ENCODE assay signal across 21 cellular contexts in the genomic region with DNA sequence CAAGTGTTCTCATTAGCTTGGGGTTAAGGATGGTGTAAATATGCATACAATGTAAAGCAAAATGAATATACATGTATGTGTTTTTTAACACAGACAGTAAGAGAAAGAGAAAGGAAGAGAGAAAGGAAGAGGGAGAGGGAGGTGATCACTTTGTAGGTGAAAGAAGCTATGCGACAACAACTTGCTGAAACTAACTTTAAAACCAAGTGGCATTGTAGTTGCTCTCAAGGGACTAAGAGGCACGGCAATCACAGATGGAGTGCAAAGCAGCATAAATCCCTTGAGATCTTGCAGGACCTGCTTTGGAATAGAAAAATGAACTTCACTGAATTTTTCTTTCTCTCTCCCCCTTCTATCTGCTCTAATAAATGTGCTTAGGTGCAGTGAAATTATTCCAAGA.
"Had no signal": no experiment of that assay in that cellular context is flagged by ENCODE, and none has a peak within 500 bp of the region (broad histone marks: within the 10 kb centered on the region; RNA-seq: fewer than 3 reads in every experiment).

No MANE protein-coding gene starts in this region.

- H3K4me1 Mint-ChIP-seq: naive thymus-derived CD4-positive, alpha-beta T cell; stimulated activated memory B cell treated with anti-CD40 and anti-IgM and Interleukin-4, amounts not matched to agents 10 μg/mL and 1 μg/mL and 100 μg/mL, for 72 hours had no signal

- H3K9me3 ChIP-seq: heart right ventricle, psoas muscle, right lobe of liver, spleen, tibial artery, upper lobe of left lung, vagina had no signal

- DNase-seq: effector memory CD4-positive, alpha-beta T cell; heart right ventricle; hypothalamus; kidney glomerular epithelial cell; mesendoderm; naive thymus-derived CD4-positive, alpha-beta T cell; nephron progenitor cell; psoas muscle; retina; right lobe of liver; spleen; stimulated activated CD4-positive, alpha-beta T cell treated with anti-CD3 and anti-CD28 coated beads, Interleukin-15, amount 100 ng/mL, for 24 hours; stimulated activated CD4-positive, alpha-beta T cell treated with anti-CD3 and anti-CD28 coated beads, Interleukin-1b, Interleukin-23, amount 100 ng/mL, for 48 hours; stimulated activated CD4-positive, alpha-beta T cell treated with anti-CD3 and anti-CD28 coated beads, Interleukin-4, amount 100 ng/mL, for 24 hours; tibial artery; upper lobe of left lung had no signal

- H3K27me3 Mint-ChIP-seq: naive thymus-derived CD4-positive, alpha-beta T cell; stimulated activated memory B cell treated with anti-CD40 and anti-IgM and Interleukin-4, amounts not matched to agents 10 μg/mL and 1 μg/mL and 100 μg/mL, for 72 hours; stimulated activated naive CD8-positive, alpha-beta T cell treated with anti-CD3 and anti-CD28 coated beads, Interleukin-15, Interleukin-2, amounts not matched to agents 100 ng/mL and 50 ng/mL, for 24 hours had no signal

- H3K4me1 ChIP-seq: heart right ventricle, parathyroid adenoma, psoas muscle, right lobe of liver, spleen, tibial artery, upper lobe of left lung, vagina had no signal

- H3K9me3 Mint-ChIP-seq: naive thymus-derived CD4-positive, alpha-beta T cell; nephron progenitor cell; stimulated activated naive CD8-positive, alpha-beta T cell treated with anti-CD3 and anti-CD28 coated beads, Interleukin-15, Interleukin-2, amounts not matched to agents 100 ng/mL and 50 ng/mL, for 24 hours had no signal

- H3K27ac Mint-ChIP-seq: naive thymus-derived CD4-positive, alpha-beta T cell; nephron progenitor cell; stimulated activated memory B cell treated with anti-CD40 and anti-IgM and Interleukin-4, amounts not matched to agents 10 μg/mL and 1 μg/mL and 100 μg/mL, for 72 hours; stimulated activated naive CD8-positive, alpha-beta T cell treated with anti-CD3 and anti-CD28 coated beads, Interleukin-15, Interleukin-2, amounts not matched to agents 100 ng/mL and 50 ng/mL, for 24 hours had no signal

- H3K27me3 ChIP-seq: right lobe of liver, spleen, tibial artery, upper lobe of left lung, vagina had no signal

- H3K27ac ChIP-seq: heart right ventricle, parathyroid adenoma, psoas muscle, right lobe of liver, spleen, tibial artery, upper lobe of left lung, vagina had no signal

- H3K36me3 Mint-ChIP-seq: naive thymus-derived CD4-positive, alpha-beta T cell; stimulated activated memory B cell treated with anti-CD40 and anti-IgM and Interleukin-4, amounts not matched to agents 10 μg/mL and 1 μg/mL and 100 μg/mL, for 72 hours had no signal

- H3K4me3 ChIP-seq: heart right ventricle, psoas muscle, right lobe of liver, spleen, tibial artery, upper lobe of left lung, vagina had no signal

- H3K4me3 Mint-ChIP-seq: naive thymus-derived CD4-positive, alpha-beta T cell; nephron progenitor cell; stimulated activated memory B cell treated with anti-CD40 and anti-IgM and Interleukin-4, amounts not matched to agents 10 μg/mL and 1 μg/mL and 100 μg/mL, for 72 hours; stimulated activated naive CD8-positive, alpha-beta T cell treated with anti-CD3 and anti-CD28 coated beads, Interleukin-15, Interleukin-2, amounts not matched to agents 100 ng/mL and 50 ng/mL, for 24 hours had no signal

- H3K36me3 ChIP-seq: heart right ventricle, right lobe of liver, spleen, tibial artery, upper lobe of left lung, vagina had no signal

- ATAC-seq: esophagus mucosa; heart right ventricle; naive thymus-derived CD4-positive, alpha-beta T cell; psoas muscle; right lobe of liver; stimulated activated memory B cell treated with anti-CD40 and anti-IgM and Interleukin-4, amounts not matched to agents 10 μg/mL and 1 μg/mL and 100 μg/mL, for 72 hours had no signal
